ENCODE assay signal across 20 cellular contexts in genomic region chr2:173606619-173607305, GRCh38.
"Had no signal": no experiment of that assay in that cellular context is flagged by ENCODE, and none has a peak within 500 bp of the region (broad histone marks: within the 10 kb centered on the region; RNA-seq: fewer than 3 reads in every experiment).

No MANE protein-coding gene starts in this region.

- H3K4me1 Mint-ChIP-seq: activated CD4-positive, alpha-beta T cell treated with anti-CD3 and anti-CD28 coated beads, Interleukin-2, amount 10 ng/mL, durations not matched to agents 7 days and 5 days; naive thymus-derived CD4-positive, alpha-beta T cell had no signal

- ATAC-seq: activated CD4-positive, CD25-positive, alpha-beta regulatory T cell treated with anti-CD3 and anti-CD28 coated beads, Interleukin-2, amount 50 U/mL, for 24 hours; activated naive CD4-positive, alpha-beta T cell treated with anti-CD3 and anti-CD28 coated beads, Interleukin-2, amount 50 U/mL, for 72 hours; activated T-cell treated with anti-CD3 and anti-CD28 coated beads, Interleukin-2, amount 50 U/mL, for 72 hours; naive thymus-derived CD4-positive, alpha-beta T cell; right lobe of liver had no signal

- H3K27ac Mint-ChIP-seq: activated CD4-positive, alpha-beta T cell treated with anti-CD3 and anti-CD28 coated beads, Interleukin-2, amount 10 ng/mL, durations not matched to agents 7 days and 5 days; activated T-cell treated with anti-CD3 and anti-CD28 coated beads, Interleukin-2, amount 50 U/mL, for 72 hours; naive thymus-derived CD4-positive, alpha-beta T cell; type B pancreatic cell had no signal

- H3K9me3 Mint-ChIP-seq: activated CD4-positive, alpha-beta T cell treated with anti-CD3 and anti-CD28 coated beads, Interleukin-2, amount 10 ng/mL, durations not matched to agents 7 days and 5 days had no signal

- H3K4me3 ChIP-seq: cardiac muscle cell, pancreas, right lobe of liver, stomach had no signal

- H3K36me3 ChIP-seq: cardiac muscle cell, pancreas, right lobe of liver, stomach had no signal

- H3K9me3 ChIP-seq: pancreas, right lobe of liver, stomach had no signal

- H3K36me3 Mint-ChIP-seq: naive thymus-derived CD4-positive, alpha-beta T cell had no signal

- H3K4me3 Mint-ChIP-seq: activated CD4-positive, alpha-beta T cell treated with anti-CD3 and anti-CD28 coated beads, Interleukin-2, amount 10 ng/mL, durations not matched to agents 7 days and 5 days; activated T-cell treated with anti-CD3 and anti-CD28 coated beads, Interleukin-2, amount 50 U/mL, for 72 hours; naive thymus-derived CD4-positive, alpha-beta T cell; type B pancreatic cell had no signal

- H3K27ac ChIP-seq: cardiac muscle cell, pancreas, right lobe of liver, stomach had no signal

- DNase-seq: activated CD4-positive, alpha-beta T cell treated with anti-CD3 and anti-CD28 coated beads, Interleukin-2, amount 10 ng/mL, durations not matched to agents 7 days and 5 days; activated CD8-positive, alpha-beta memory T cell treated with anti-CD3 and anti-CD28 coated beads for 24 hours; activated CD8-positive, alpha-beta memory T cell treated with anti-CD3 and anti-CD28 coated beads, Interleukin-2, amount 50 U/mL, for 48 hours; activated gamma-delta T cell treated with Interleukin-2 at 50 U/mL for 16 hours; activated T-cell treated with anti-CD3 and anti-CD28 coated beads, Interleukin-2, amount 50 U/mL, for 72 hours; dermis blood vessel endothelial cell; left cardiac atrium; mesendoderm; naive thymus-derived CD4-positive, alpha-beta T cell; right lobe of liver; small intestine; stimulated activated CD4-positive, alpha-beta T cell treated with anti-CD3 and anti-CD28 coated beads, Interleukin-15, amount 100 ng/mL, for 24 hours; stimulated activated CD4-positive, alpha-beta T cell treated with anti-CD3 and anti-CD28 coated beads, Interleukin-4, amount 100 ng/mL, for 1 hour; stomach; T1000 had no signal
